Comparison of ENCODE assay signal across 10 cellular contexts in genomic region chr3:16374047-16375019, GRCh38.
DNase-seq lines count a peak whose midpoint lies in the region; ATAC-seq and TF ChIP-seq lines count a peak whose summit lies in the region.
"Had no signal": no experiment of that assay in that cellular context is flagged by ENCODE, and none has a peak within 500 bp of the region (broad histone marks: within the 10 kb centered on the region; RNA-seq: fewer than 3 reads in every experiment).

No MANE protein-coding gene starts in this region.

- H3K4me3 Mint-ChIP-seq in progenitor cell of endocrine pancreas (ENCODE audit: low read depth): no peak overlapping the region

- H3K27me3 Mint-ChIP-seq in progenitor cell of endocrine pancreas: no peaks in the 10 kb centered on the region

- peaks cover 4% of the 10 kb centered on the region for H3K9me3 Mint-ChIP-seq in progenitor cell of endocrine pancreas (ENCODE audit: low read depth)

- peak in 9 of 61 donors; percentile 19 to 71 (median 36) for DNase-seq in caudate nucleus (lab: John Stamatoyannopoulos, UW)
- peak; percentile 17 for DNase-seq in renal cortical epithelial cell (ENCODE audit: low read depth)
- no peak for DNase-seq in SIG-M5 treated with dmso at 0.1 percent for 504 hours (lab: John Stamatoyannopoulos, UW; ENCODE audit: unreplicated experiment)
- no peak for DNase-seq in NCI-H1417 (lab: John Stamatoyannopoulos, UW)
- no peak for DNase-seq in progenitor cell of endocrine pancreas (ENCODE audit: low spot score, unreplicated experiment)
- DNase-seq in NCI-H510A (lab: John Stamatoyannopoulos, UW): no peak
- DNase-seq: cortex of kidney had no signal

- H3K36me3 Mint-ChIP-seq in progenitor cell of endocrine pancreas (ENCODE audit: insufficient read depth): no peaks in the 10 kb centered on the region

- peaks cover 10% of the 10 kb centered on the region for H3K4me1 Mint-ChIP-seq in progenitor cell of endocrine pancreas (ENCODE audit: low read depth)

- TF ChIP-seq CTCF in progenitor cell of endocrine pancreas (IDR thresholded peaks at IDR 0.05; ENCODE audit: unreplicated experiment): no peak

- H3K27ac ChIP-seq in caudate nucleus (ENCODE audit: low read depth, low read length): peak overlapping the region; percentile 58

- no peak overlapping the region for H3K27ac Mint-ChIP-seq in progenitor cell of endocrine pancreas

- ATAC-seq in GM19328 (IDR thresholded peaks at IDR 0.05; ENCODE audit: unreplicated experiment) (peak; percentile 31), HG03066 (IDR thresholded peaks at IDR 0.05; ENCODE audit: low read depth, unreplicated experiment) (peak; percentile 27)
- ATAC-seq: HCT116 had no signal
